8 cellular contexts compared by ENCODE assay signal in genomic region chr11:1453611-1454386, GRCh38. TPM values are rescaled to one million over a fixed set of nuclear protein-coding genes. Genes with fewer than 3 reads are reported as not detected.
A peak's percentile ranks its signal among the peaks of the same experiment; 100 is the strongest.
DNase-seq lines count a peak whose midpoint lies in the region; ATAC-seq and TF ChIP-seq lines count a peak whose summit lies in the region.

No MANE protein-coding gene starts in this region.

- TF ChIP-seq CTCF in chondrocyte (IDR thresholded peaks at IDR 0.05): peak; percentile 42
- peak in 3 of 4 experiments; percentile 36 to 70 (median 48) for TF ChIP-seq CTCF in prostate gland (IDR thresholded peaks at IDR 0.05)
- no peak for TF ChIP-seq CTCF in lower leg skin (IDR thresholded peaks at IDR 0.05)

- no peak overlapping the region for H3K27ac ChIP-seq in prostate gland

- no peak overlapping the region for H3K4me3 ChIP-seq in prostate gland
- H3K4me3 ChIP-seq in lower leg skin (ENCODE audit: low read depth, poor library complexity, severe bottlenecking): no peak overlapping the region

- H3K36me3 ChIP-seq in prostate gland: no peaks in the 10 kb centered on the region

- H3K36me3 Mint-ChIP-seq in chondrocyte (ENCODE audit: low read depth): no peaks in the 10 kb centered on the region

- no peaks in the 10 kb centered on the region for H3K9me3 ChIP-seq in prostate gland

- TF ChIP-seq POLR2A in prostate gland (IDR thresholded peaks at IDR 0.05): no peak
- no peak for TF ChIP-seq POLR2A in lower leg skin (IDR thresholded peaks at IDR 0.05)

- H3K27me3 Mint-ChIP-seq in chondrocyte (ENCODE audit: low read depth): no peaks in the 10 kb centered on the region

- in situ Hi-C loops in KBM-7 (cut with MboI; ENCODE audit: low pct_unique_long_range_greater_than_20kb, low sequenced_read_pairs): no loop called here

- H3K27ac Mint-ChIP-seq in chondrocyte (ENCODE audit: unreplicated experiment): no peak overlapping the region

- WGBS in prostate gland: 42% methylated on average over 24 of the region's 27 CpGs
- WGBS in lower leg skin, 2 donors: 34 to 50% methylated on average over 11 to 24 of the region's 27 CpGs

- H3K4me1 Mint-ChIP-seq in chondrocyte (ENCODE audit: low read depth): no peaks in the 10 kb centered on the region

- ATAC-seq in HG03135 (IDR thresholded peaks at IDR 0.05; ENCODE audit: unreplicated experiment): no peak

- DNase-seq in NCI-H82 (lab: John Stamatoyannopoulos, UW) (peak; percentile 25), NCI-H82 treated with DMSO at 0.1 percent for 48 hours (lab: John Stamatoyannopoulos, UW; ENCODE audit: unreplicated experiment) (no peak), KBM-7 (peak; percentile 49), chondrocyte (ENCODE audit: low spot score) (no peak), prostate gland (ENCODE audit: low spot score) (peak; percentile 39), glomerular visceral epithelial cell (ENCODE audit: extremely low spot score) (no peak), lower leg skin (ENCODE audit: low spot score in 2 of 2) (no peak)

- no peaks in the 10 kb centered on the region for H3K4me1 ChIP-seq in prostate gland (replicated peaks)

- intact Hi-C loops in prostate gland (cut with DNase I): loop anchor here (5.0 kb wide), 1 partner anchor 79 kb away; no protein-coding TSS in a partner anchor
- intact Hi-C loops in lower leg skin (cut with DNase I; ENCODE audit: low total_unique reads): loop anchor here (10.0 kb wide), 1 partner anchor 61 kb away; no protein-coding TSS in a partner anchor

- no peak overlapping the region for H3K4me3 Mint-ChIP-seq in chondrocyte (ENCODE audit: unreplicated experiment)

- H3K9me3 Mint-ChIP-seq in chondrocyte (ENCODE audit: low read depth): no peaks in the 10 kb centered on the region

- H3K27me3 ChIP-seq in prostate gland (replicated peaks; ENCODE audit: insufficient read depth): peaks cover 3% of the 10 kb centered on the region

RNA-seq across cellular contexts. Expression of gene MOB2, which starts 32.8 kb away (rescaled TPM):
- 24.9 to 28.0 TPM (median 26.9 TPM) in 3 replicates for total RNA-seq in chondrocyte
- 10 to 100 TPM; 39.3 to 46.5 TPM for total RNA-seq in prostate gland
- total RNA-seq in lower leg skin: 100 to 1,000 TPM in 1 of 4 donors, 10 to 100 TPM in 3; 84.8 to 126 (median 93.8) TPM

Comparison
In these comparisons a context has a peak if more than half of its experiments do, and no peak if none do; other contexts are left out.
1. DNase-seq: peak in NCI-H82 (single experiment), KBM-7 (single experiment) and prostate gland (single experiment); none in NCI-H82 treated with DMSO at 0.1 percent for 48 hours (single experiment), chondrocyte (single experiment), glomerular visceral epithelial cell (single experiment) and lower leg skin (0 of 2).
2. CTCF ChIP-seq: peak in chondrocyte (single experiment) and prostate gland (3 of 4); none in lower leg skin (0 of 3).